In the genomic region with DNA sequence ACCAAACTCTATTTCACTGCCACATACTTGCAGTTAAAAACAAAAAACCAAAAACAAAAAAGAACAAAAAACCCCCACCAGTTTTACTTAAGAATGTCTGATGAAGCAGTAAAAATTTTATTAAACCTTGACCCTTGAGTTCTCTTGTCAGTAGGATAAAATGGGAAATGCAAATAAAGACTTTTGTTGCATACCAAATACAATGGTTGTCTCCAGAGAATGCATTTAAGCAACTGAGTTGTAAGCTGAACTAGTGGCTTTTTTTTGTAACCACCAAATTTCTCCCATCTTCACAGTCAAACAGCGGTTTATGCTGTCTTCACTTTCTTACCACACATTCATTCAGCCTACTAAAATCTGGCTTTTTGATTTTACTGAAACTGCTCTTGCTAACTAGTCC, we compare ENCODE assay signal across 12 cellular contexts. TPM values are rescaled to one million over a fixed set of nuclear protein-coding genes. Genes with fewer than 3 reads are reported as not detected.
DNase-seq lines count a peak whose midpoint lies in the region; ATAC-seq and TF ChIP-seq lines count a peak whose summit lies in the region.
"Had no signal": no experiment of that assay in that cellular context is flagged by ENCODE, and none has a peak within 500 bp of the region (broad histone marks: within the 10 kb centered on the region; RNA-seq: fewer than 3 reads in every experiment).

No MANE protein-coding gene starts in this region.

- no peaks in the 10 kb centered on the region for H3K9me3 Mint-ChIP-seq in activated T-cell treated with anti-CD3 and anti-CD28 coated beads, Interleukin-2, amount 50 U/mL, for 72 hours

- no peaks in the 10 kb centered on the region for H3K27me3 ChIP-seq in subcutaneous abdominal adipose tissue (ENCODE audit: control insufficient read depth in 5 of 5, insufficient read depth in 4 of 5, low read length in 5 of 5)
- H3K27me3 ChIP-seq: upper lobe of right lung had no signal

- peaks cover 14% of the 10 kb centered on the region for H3K36me3 ChIP-seq in SK-N-MC (ENCODE audit: insufficient read depth, low read length)
- no peaks in the 10 kb centered on the region for H3K36me3 ChIP-seq in subcutaneous abdominal adipose tissue (ENCODE audit: control insufficient read depth in 5 of 5, insufficient read depth in 5 of 5, low read length in 5 of 5)
- H3K36me3 ChIP-seq: upper lobe of right lung had no signal

- peak overlapping the region; percentile 66 for H3K27ac Mint-ChIP-seq in activated T-cell treated with anti-CD3 and anti-CD28 coated beads, Interleukin-2, amount 50 U/mL, for 72 hours

- no peak for DNase-seq in activated T-cell treated with anti-CD3 and anti-CD28 coated beads, Interleukin-2, amount 50 U/mL, for 72 hours
- DNase-seq in activated T-cell treated with anti-CD3 and anti-CD28 coated beads, Interleukin-2, amount 50 U/mL, for 1 hour: no peak
- DNase-seq in SK-N-MC (ENCODE audit: low read depth, low spot score) (no peak), fibroblast of villous mesenchyme (ENCODE audit: low read depth) (peak; percentile 20), NCI-H226 (no peak), iPS-NIHi7 (ENCODE audit: extremely low spot score) (no peak)
- DNase-seq: cortex of kidney, Kasumi-1, NCI-H524, upper lobe of right lung had no signal

- H3K4me3 Mint-ChIP-seq in activated T-cell treated with anti-CD3 and anti-CD28 coated beads, Interleukin-2, amount 50 U/mL, for 72 hours: peak overlapping the region; percentile 1 to 66

- peak overlapping the region; percentile 99; the same call in 1 of the 2 replicates for H3K4me3 ChIP-seq in SK-N-MC
- H3K4me3 ChIP-seq in fibroblast of villous mesenchyme (ENCODE audit: low read depth, low read length): no peak overlapping the region
- H3K4me3 ChIP-seq in subcutaneous abdominal adipose tissue (ENCODE audit: low read depth in 1 of 5, low read length in 5 of 5): peak overlapping the region in 2 of 5 donors; percentile 3 to 47

- H3K27ac ChIP-seq in SK-N-MC: peak overlapping the region; percentile 51
- H3K27ac ChIP-seq in subcutaneous abdominal adipose tissue (ENCODE audit: low read depth, low read length): peak overlapping the region; percentile 96
- H3K27ac ChIP-seq: upper lobe of right lung had no signal

- H3K9ac ChIP-seq in SK-N-MC (ENCODE audit: insufficient read length) (no peak overlapping the region), subcutaneous abdominal adipose tissue (ENCODE audit: low read length in 5 of 5) (peak overlapping the region in 2 of 5 donors; percentile 10 to 64)

- no peak for ATAC-seq in activated T-cell treated with anti-CD3 and anti-CD28 coated beads, Interleukin-2, amount 50 U/mL, for 72 hours (replicated peaks in 1 of 2)
- ATAC-seq in GM19351 (IDR thresholded peaks at IDR 0.05; ENCODE audit: unreplicated experiment): no peak
- ATAC-seq: upper lobe of right lung had no signal

- H3K4me1 Mint-ChIP-seq in activated T-cell treated with anti-CD3 and anti-CD28 coated beads, Interleukin-2, amount 50 U/mL, for 72 hours (ENCODE audit: low read depth): peaks cover 64% of the 10 kb centered on the region

- H3K27me3 Mint-ChIP-seq in activated T-cell treated with anti-CD3 and anti-CD28 coated beads, Interleukin-2, amount 50 U/mL, for 72 hours (ENCODE audit: low read depth): no peaks in the 10 kb centered on the region

- no peak for TF ChIP-seq CTCF in fibroblast of villous mesenchyme (IDR thresholded peaks at IDR 0.05; ENCODE audit: insufficient read depth, low read depth, low read length)

- H3K9me3 ChIP-seq in SK-N-MC (ENCODE audit: low read depth, low read length) (no peaks in the 10 kb centered on the region), subcutaneous abdominal adipose tissue (ENCODE audit: control insufficient read depth in 5 of 5, low read length in 5 of 5) (no peaks in the 10 kb centered on the region)
- H3K9me3 ChIP-seq: upper lobe of right lung had no signal

- H3K36me3 Mint-ChIP-seq in activated T-cell treated with anti-CD3 and anti-CD28 coated beads, Interleukin-2, amount 50 U/mL, for 72 hours (ENCODE audit: insufficient read depth in 2 of 2): peaks cover 0 to 2% of the 10 kb centered on the region in 2 donors

- peaks cover 2 to 62% (median 48%) of the 10 kb centered on the region in 5 donors for H3K4me1 ChIP-seq in subcutaneous abdominal adipose tissue (ENCODE audit: control insufficient read depth in 5 of 5, insufficient read depth in 5 of 5, low read length in 5 of 5)

RNA-seq across cellular contexts. Expression of a gene that starts 3.1 kb away (rescaled TPM):
- total RNA-seq in activated T-cell treated with anti-CD3 and anti-CD28 coated beads, Interleukin-2, amount 50 U/mL, for 72 hours: 10 to 100 TPM; 29.6 to 32.0 TPM
- 34.8 and 55.3 TPM in 2 replicates for total RNA-seq in fibroblast of villous mesenchyme
